Comparison of ENCODE assay signal across 8 cellular contexts in the genomic region with DNA sequence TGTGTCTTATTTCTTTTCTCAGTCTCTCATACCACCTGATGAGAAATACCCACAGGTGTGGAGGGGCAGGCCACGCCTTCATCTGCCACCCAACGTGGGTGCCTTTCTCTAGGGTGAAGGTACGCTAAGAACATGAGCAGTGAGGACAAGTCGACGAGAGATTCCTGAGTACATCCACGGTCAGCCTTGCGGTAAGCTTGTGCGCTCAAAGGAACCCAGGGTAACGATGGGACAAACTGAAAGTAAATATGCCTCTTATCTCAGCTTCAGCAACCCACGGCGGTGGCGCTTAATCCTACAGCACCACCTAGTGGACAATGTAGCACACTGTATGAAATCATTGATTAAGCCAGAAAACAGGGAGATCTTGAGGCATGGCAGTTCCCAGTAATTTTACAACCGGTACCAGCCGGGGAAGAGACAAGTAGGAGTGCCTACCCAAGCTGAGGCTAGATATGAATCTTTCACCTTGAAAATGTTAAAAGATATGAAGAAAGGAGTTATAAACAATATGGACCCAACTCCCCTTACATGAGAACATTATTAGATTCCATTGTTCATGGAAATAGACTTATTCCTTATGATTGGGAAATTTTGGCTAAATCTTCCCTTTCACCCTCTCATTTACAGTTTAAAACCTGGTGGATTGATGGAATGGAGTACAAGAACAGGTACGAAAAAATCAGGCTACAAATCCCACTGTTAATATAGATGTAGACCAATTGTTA.
DNase-seq lines count a peak whose midpoint lies in the region; ATAC-seq and TF ChIP-seq lines count a peak whose summit lies in the region.

No MANE protein-coding gene starts in this region.

- H3K4me1 ChIP-seq in Peyer's patch (peaks cover 0 to 3% (median 0%) of the 10 kb centered on the region in 4 donors), parathyroid adenoma (no peaks in the 10 kb centered on the region), tibial artery (peaks cover 0 to 7% (median 0%) of the 10 kb centered on the region in 4 donors)

- intact Hi-C loops in tibial artery (cut with DNase I; ENCODE audit: low total_unique reads) = loop anchor here (10.0 kb wide), 1 partner anchor 93 kb away; the partner anchor contains the start of gene ZNF141

- H3K9ac ChIP-seq in parathyroid adenoma = no peak overlapping the region

- H3K36me3 ChIP-seq in Peyer's patch = no peaks in the 10 kb centered on the region
- H3K36me3 ChIP-seq in parathyroid adenoma (ENCODE audit: control insufficient read depth, insufficient read depth, low read length) = no peaks in the 10 kb centered on the region
- no peaks in the 10 kb centered on the region for H3K36me3 ChIP-seq in tibial artery

- H3K79me2 ChIP-seq in parathyroid adenoma = no peaks in the 10 kb centered on the region

- H2AFZ ChIP-seq in parathyroid adenoma = peak overlapping the region; percentile 76

- H3K4me3 ChIP-seq in Peyer's patch (peak overlapping the region; percentile 32 to 52 (median 42)), parathyroid adenoma (ENCODE audit: low read depth, low read length) (peak overlapping the region; percentile 79), tibial artery (peak overlapping the region; percentile 49 to 51)

- TF ChIP-seq CTCF in GM10266 (IDR thresholded peaks at IDR 0.05; ENCODE audit: control insufficient read depth, insufficient read depth, low read depth, missing control alignments) = peak; percentile 80
- TF ChIP-seq CTCF in Peyer's patch (IDR thresholded peaks at IDR 0.05) = peak; percentile 72 to 95 (median 86)
- TF ChIP-seq CTCF in parathyroid adenoma (IDR thresholded peaks at IDR 0.05) = peak; percentile 81
- TF ChIP-seq CTCF in tibial artery (IDR thresholded peaks at IDR 0.05) = peak; percentile 71 to 78

- H3K9me3 ChIP-seq in Peyer's patch (peaks cover 0 to 5% (median 0%) of the 10 kb centered on the region in 4 donors), parathyroid adenoma (ENCODE audit: control insufficient read depth, low read length) (no peaks in the 10 kb centered on the region), tibial artery (peaks cover 0 to 7% (median 3%) of the 10 kb centered on the region in 3 donors)

- H3K27ac ChIP-seq in Peyer's patch (peak overlapping the region in 3 of 4 donors; percentile 19 to 46 (median 43)), parathyroid adenoma (peak overlapping the region; percentile 30), tibial artery (peak overlapping the region in 1 of 2 donors; percentile 58)

- peak overlapping the region; percentile 84 for H3K4me2 ChIP-seq in parathyroid adenoma (ENCODE audit: low read length)

- DNase-seq in GM10266 (ENCODE audit: extremely low spot score) = peak; percentile 45
- peak; percentile 1 for DNase-seq in HS-27A (ENCODE audit: low read depth)
- DNase-seq in Peyer's patch = peak; percentile 53 to 86 (median 55)
- peak; percentile 47 for DNase-seq in activated effector memory CD4-positive, alpha-beta T cell treated with Interleukin-2 at 50 U/mL for 16 hours
- peak; percentile 63 for DNase-seq in germinal center (ENCODE audit: low spot score)
- peak; percentile 24 to 74 for DNase-seq in tibial artery

- TF ChIP-seq POLR2A in Peyer's patch (IDR thresholded peaks at IDR 0.05) = no peak

- ATAC-seq in HG03342 (IDR thresholded peaks at IDR 0.05; ENCODE audit: unreplicated experiment) = no peak

- H3K27me3 ChIP-seq in Peyer's patch (no peaks in the 10 kb centered on the region), parathyroid adenoma (ENCODE audit: control insufficient read depth, insufficient read depth, low read length) (no peaks in the 10 kb centered on the region), tibial artery (no peaks in the 10 kb centered on the region)

Comparison
In these comparisons a context has a peak if more than half of its experiments do, and no peak if none do; other contexts are left out.
1. DNase-seq: peak in every context shown above with its lines; median percentile 63 in germinal center; 55 in Peyer's patch; 49 in tibial artery; 47 in activated effector memory CD4-positive, alpha-beta T cell treated with Interleukin-2 at 50 U/mL for 16 hours; 45 in GM10266; 1 in HS-27A.